ENCODE assay signal across 9 cellular contexts in the genomic region with DNA sequence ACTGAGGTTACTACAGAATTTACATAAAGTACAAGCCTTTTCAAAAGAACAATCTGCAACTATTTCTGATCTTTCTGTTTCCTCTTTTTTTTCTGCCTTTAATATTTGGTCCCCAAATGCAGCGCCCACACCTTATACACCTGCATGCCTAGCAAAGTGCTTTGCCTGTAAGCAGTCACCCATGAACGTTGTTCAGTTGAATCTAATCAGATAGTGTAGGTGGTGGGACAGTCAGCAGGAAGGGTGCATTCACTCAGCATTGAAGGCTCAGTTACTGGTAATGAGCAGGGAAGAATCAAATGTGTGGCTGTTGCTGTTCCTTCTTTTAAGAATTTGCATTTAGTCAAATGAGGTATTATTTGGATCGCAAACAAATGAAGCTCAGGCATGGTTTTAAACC.
DNase-seq lines count a peak whose midpoint lies in the region; ATAC-seq and TF ChIP-seq lines count a peak whose summit lies in the region.
"Had no signal": no experiment of that assay in that cellular context is flagged by ENCODE, and none has a peak within 500 bp of the region (broad histone marks: within the 10 kb centered on the region; RNA-seq: fewer than 3 reads in every experiment).

No MANE protein-coding gene starts in this region.

- no peak overlapping the region for H3K27ac Mint-ChIP-seq in natural killer cell
- no peak overlapping the region for H3K27ac Mint-ChIP-seq in type B pancreatic cell
- H3K27ac Mint-ChIP-seq: activated naive CD4-positive, alpha-beta T cell treated with anti-CD3 and anti-CD28 coated beads, Interleukin-2, amount 10 ng/mL, durations not matched to agents 7 days and 5 days had no signal

- TF ChIP-seq CTCF in natural killer cell (IDR thresholded peaks at IDR 0.05): no peak
- no peak for TF ChIP-seq CTCF in type B pancreatic cell (conservative IDR thresholded peaks at IDR 0.05)

- no peak overlapping the region for H3K4me3 Mint-ChIP-seq in natural killer cell
- H3K4me3 Mint-ChIP-seq in type B pancreatic cell: no peak overlapping the region
- H3K4me3 Mint-ChIP-seq: activated naive CD4-positive, alpha-beta T cell treated with anti-CD3 and anti-CD28 coated beads, Interleukin-2, amount 10 ng/mL, durations not matched to agents 7 days and 5 days had no signal

- DNase-seq in epithelial cell of prostate (ENCODE audit: low read depth, low spot score): no peak
- DNase-seq in GOT3 (lab: John Stamatoyannopoulos, UW): no peak
- DNase-seq in natural killer cell: no peak
- DNase-seq in type B pancreatic cell (ENCODE audit: extremely low spot score, unreplicated experiment): no peak
- DNase-seq: activated naive CD4-positive, alpha-beta T cell treated with anti-CD3 and anti-CD28 coated beads, Interleukin-2, amount 10 ng/mL, durations not matched to agents 7 days and 5 days had no signal

- intact Hi-C loops in natural killer cell (cut with micrococcal nuclease): no loop called here

- peak overlapping the region; percentile 85 for H3K27ac ChIP-seq in epithelial cell of prostate

- H3K9me3 Mint-ChIP-seq in natural killer cell: no peaks in the 10 kb centered on the region
- no peaks in the 10 kb centered on the region for H3K9me3 Mint-ChIP-seq in type B pancreatic cell
- H3K9me3 Mint-ChIP-seq: activated naive CD4-positive, alpha-beta T cell treated with anti-CD3 and anti-CD28 coated beads, Interleukin-2, amount 10 ng/mL, durations not matched to agents 7 days and 5 days had no signal

- H3K4me1 Mint-ChIP-seq in natural killer cell (peaks cover 9 to 20% of the 10 kb centered on the region in 2 donors), type B pancreatic cell (ENCODE audit: unreplicated experiment) (peaks cover 12% of the 10 kb centered on the region)
- H3K4me1 Mint-ChIP-seq: activated naive CD4-positive, alpha-beta T cell treated with anti-CD3 and anti-CD28 coated beads, Interleukin-2, amount 10 ng/mL, durations not matched to agents 7 days and 5 days had no signal

- no peaks in the 10 kb centered on the region for H3K27me3 Mint-ChIP-seq in natural killer cell (ENCODE audit: low read depth in 2 of 2)
- no peaks in the 10 kb centered on the region for H3K27me3 Mint-ChIP-seq in type B pancreatic cell
- H3K27me3 Mint-ChIP-seq: activated naive CD4-positive, alpha-beta T cell treated with anti-CD3 and anti-CD28 coated beads, Interleukin-2, amount 10 ng/mL, durations not matched to agents 7 days and 5 days had no signal

- H3K36me3 Mint-ChIP-seq in natural killer cell (no peaks in the 10 kb centered on the region), type B pancreatic cell (peaks cover 59% of the 10 kb centered on the region)

- ATAC-seq in GM18858 (IDR thresholded peaks at IDR 0.05; ENCODE audit: unreplicated experiment) (peak; percentile 80), GM21526 (IDR thresholded peaks at IDR 0.05; ENCODE audit: low FRiP score, unreplicated experiment) (peak; percentile 76), HG03139 (IDR thresholded peaks at IDR 0.05; ENCODE audit: unreplicated experiment) (peak; percentile 59), natural killer cell (no peak), GM18520 (IDR thresholded peaks at IDR 0.05; ENCODE audit: unreplicated experiment) (no peak)

Comparison
In these comparisons a context has a peak if more than half of its experiments do, and no peak if none do; other contexts are left out.
1. ATAC-seq: peak in GM18858 (single experiment), GM21526 (single experiment) and HG03139 (single experiment); none in natural killer cell (0 of 3) and GM18520 (single experiment).